24 cellular contexts compared by ENCODE assay signal in genomic region chr6:136604928-136605485, GRCh38. TPM values are rescaled to one million over a fixed set of nuclear protein-coding genes. Genes with fewer than 3 reads are reported as not detected.
DNase-seq lines count a peak whose midpoint lies in the region; ATAC-seq and TF ChIP-seq lines count a peak whose summit lies in the region.
"Had no signal": no experiment of that assay in that cellular context is flagged by ENCODE, and none has a peak within 500 bp of the region (broad histone marks: within the 10 kb centered on the region; RNA-seq: fewer than 3 reads in every experiment).

No MANE protein-coding gene starts in this region.

- 10 to 13% (median 11%) methylated on average over 4 of the region's 4 CpGs for WGBS in ovary, 3 donors
- WGBS in aorta, 2 donors: 74 to 76% methylated on average over 4 of the region's 4 CpGs

- no peak for TF ChIP-seq EP300 in ovary (IDR thresholded peaks at IDR 0.05)

- no peak overlapping the region for H3K9ac ChIP-seq in BLaER1
- H3K9ac ChIP-seq: parathyroid adenoma had no signal

- peak; percentile 47 for TF ChIP-seq POLR2A in ovary (IDR thresholded peaks at IDR 0.05)

- H3K27ac ChIP-seq in BLaER1 (no peak overlapping the region), ascending aorta (peak overlapping the region; percentile 30 to 43), ovary (peak overlapping the region; percentile 24 to 63), aorta (ENCODE audit: low read depth in 1 of 2, low read length in 2 of 2) (no peak overlapping the region)
- H3K27ac ChIP-seq: parathyroid adenoma, sigmoid colon, suprapubic skin had no signal

- peaks cover 31% of the 10 kb centered on the region for H3K4me1 ChIP-seq in BLaER1
- peaks cover 8 to 35% of the 10 kb centered on the region in 2 donors for H3K4me1 ChIP-seq in ascending aorta
- H3K4me1 ChIP-seq in ovary (ENCODE audit: insufficient read depth): peaks cover 24% of the 10 kb centered on the region
- H3K4me1 ChIP-seq in aorta (ENCODE audit: control insufficient read depth in 1 of 2, insufficient read depth in 2 of 2, low read length in 2 of 2): peaks cover 5 to 13% of the 10 kb centered on the region in 2 donors
- H3K4me1 ChIP-seq: parathyroid adenoma had no signal

- H3K27me3 ChIP-seq in BLaER1 (no peaks in the 10 kb centered on the region), ascending aorta (no peaks in the 10 kb centered on the region), ovary (no peaks in the 10 kb centered on the region), aorta (ENCODE audit: control insufficient read depth in 1 of 2, insufficient read depth in 2 of 2, low read length in 1 of 2) (no peaks in the 10 kb centered on the region)
- H3K27me3 ChIP-seq: sigmoid colon, suprapubic skin had no signal

- peak; percentile 32 for DNase-seq in EH (ENCODE audit: low read depth)
- DNase-seq in ascending aorta (ENCODE audit: low spot score in 2 of 2): no peak
- DNase-seq in ovary: peak in 1 of 5 donors; percentile 56
- DNase-seq in aorta: no peak
- no peak for DNase-seq in activated CD4-positive, alpha-beta T cell treated with anti-CD3 and anti-CD28 coated beads for 48 hours
- no peak for DNase-seq in cortex of kidney (lab: John Stamatoyannopoulos, UW)
- DNase-seq: activated CD4-positive, alpha-beta memory T cell treated with anti-CD3 and anti-CD28 coated beads for 36 hours; activated T-cell treated with anti-CD3 and anti-CD28 coated beads for 4 hours; CD8-positive, alpha-beta memory T cell; erythroblast; foreskin melanocyte; HCEC 1CT; Kasumi-1; naive thymus-derived CD8-positive, alpha-beta T cell; NCI-H1092; NCI-H2081 treated with DMSO at 0.1 percent for 48 hours; NCI-H524 treated with DMSO at 0.1 percent for 48 hours; OCI-M1; sigmoid colon; T-helper 17 cell had no signal

- peak overlapping the region; percentile 27; the same call in 1 of the 2 replicates for H3K4me2 ChIP-seq in BLaER1

- TF ChIP-seq CTCF in ascending aorta (IDR thresholded peaks at IDR 0.05) (no peak), ovary (IDR thresholded peaks at IDR 0.05) (no peak)

- H3K36me3 ChIP-seq in BLaER1: 0 out of 2 replicates have a peak, but pooled peaks cover 3% of the 10 kb centered on the region
- peaks cover 6 to 11% of the 10 kb centered on the region in 2 donors for H3K36me3 ChIP-seq in ascending aorta
- H3K36me3 ChIP-seq in ovary: no peaks in the 10 kb centered on the region
- H3K36me3 ChIP-seq in aorta (ENCODE audit: control insufficient read depth in 1 of 2, insufficient read depth in 2 of 2, low read length in 1 of 2): peaks cover 0 to 4% of the 10 kb centered on the region in 2 donors
- H3K36me3 ChIP-seq: sigmoid colon had no signal

- H3K9me3 ChIP-seq in BLaER1 (no peaks in the 10 kb centered on the region), ascending aorta (no peaks in the 10 kb centered on the region), ovary (no peaks in the 10 kb centered on the region), aorta (ENCODE audit: control insufficient read depth, low read length) (no peaks in the 10 kb centered on the region)
- H3K9me3 ChIP-seq: sigmoid colon, suprapubic skin had no signal

- ATAC-seq in aorta (ENCODE audit: low FRiP score): no peak
- ATAC-seq: naive thymus-derived CD8-positive, alpha-beta T cell; stimulated activated effector memory CD8-positive, alpha-beta T cell treated with anti-CD3 and anti-CD28 coated beads, Interleukin-12 subunit alpha, Interleukin-12 subunit beta, amount 100 ng/mL, for 72 hours; T-helper 17 cell had no signal

- intact Hi-C loops in ascending aorta (cut with DNase I) (no loop called here), ovary (cut with DNase I) (loop anchor here in 1 of 4 donors (10.0 kb wide), 1 partner anchor 190 kb away; the partner anchor contains the start of gene MAP3K5), aorta (cut with DNase I) (no loop called here)

- no peak overlapping the region for H3K4me3 ChIP-seq in BLaER1
- no peak overlapping the region for H3K4me3 ChIP-seq in ascending aorta
- no peak overlapping the region for H3K4me3 ChIP-seq in ovary
- H3K4me3 ChIP-seq in aorta (ENCODE audit: low read length in 2 of 2): no peak overlapping the region
- H3K4me3 ChIP-seq: sigmoid colon, suprapubic skin had no signal

- H4K20me1 ChIP-seq in BLaER1: no peaks in the 10 kb centered on the region

RNA-seq across cellular contexts. Expression of gene MAP7, which starts 54.8 kb away (rescaled TPM):
- not detected for total RNA-seq in ascending aorta
- total RNA-seq in ovary: 10 to 100 TPM in 1 of 7 donors, 1 to 10 TPM in 6; 2.6 to 13.0 (median 3.6) TPM
- polyA plus RNA-seq in ovary: 1 to 10 TPM; 1.2 to 3.7 TPM
- total RNA-seq in aorta: 1 to 10 TPM; 2.5 to 3.3 TPM
- 1 to 10 TPM; 3.4 to 5.3 TPM for polyA plus RNA-seq in aorta

Comparison
In these comparisons a context has a peak if more than half of its experiments do, and no peak if none do; other contexts are left out.
1. H3K27ac ChIP-seq: peak in ascending aorta (2 of 2) and ovary (2 of 2); none in BLaER1 (single experiment) and aorta (0 of 2).